In the genomic region with DNA sequence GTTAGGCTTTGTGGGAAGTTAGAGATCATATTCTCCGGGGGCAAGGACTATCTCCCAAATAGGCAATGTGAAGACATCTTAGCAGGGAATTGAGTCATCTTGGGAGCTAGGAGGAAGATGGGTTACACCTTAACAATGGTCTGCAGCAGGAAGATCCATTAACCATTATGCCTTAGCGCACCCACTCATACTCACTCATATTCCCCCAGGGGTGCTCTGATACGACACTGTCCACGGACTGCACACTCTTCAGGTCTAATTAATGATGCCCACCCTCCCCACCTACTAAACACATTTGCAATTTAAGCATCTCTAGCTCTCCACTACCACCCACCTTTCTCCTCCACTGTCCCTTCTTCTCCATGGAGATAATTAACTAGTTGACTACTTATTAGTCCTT, we compare ENCODE assay signal across 13 cellular contexts. TPM values are rescaled to one million over a fixed set of nuclear protein-coding genes. Genes with fewer than 3 reads are reported as not detected.
DNase-seq lines count a peak whose midpoint lies in the region; ATAC-seq and TF ChIP-seq lines count a peak whose summit lies in the region.
"Had no signal": no experiment of that assay in that cellular context is flagged by ENCODE, and none has a peak within 500 bp of the region (broad histone marks: within the 10 kb centered on the region; RNA-seq: fewer than 3 reads in every experiment).

No MANE protein-coding gene starts in this region.

- WGBS in SK-N-SH (ENCODE audit: low lambda C conversion rate): 98% methylated on average over 3 of the region's 4 CpGs

- TF ChIP-seq CTCF in SK-N-SH (IDR thresholded peaks at IDR 0.05) (no peak), chondrocyte (IDR thresholded peaks at IDR 0.05) (no peak), neural crest cell (conservative IDR thresholded peaks at IDR 0.05) (no peak)

- intact Hi-C loops in left cardiac atrium (cut with DNase I): no loop called here

- H3K9me3 ChIP-seq in SK-N-SH: no peaks in the 10 kb centered on the region
- H3K9me3 ChIP-seq: tibial artery had no signal

- peak overlapping the region; percentile 94 for H3K4me2 ChIP-seq in SK-N-SH

- H3K9ac ChIP-seq in SK-N-SH: no peak overlapping the region

- no peaks in the 10 kb centered on the region for H3K27me3 Mint-ChIP-seq in chondrocyte (ENCODE audit: low read depth)
- peaks cover 65% of the 10 kb centered on the region for H3K27me3 Mint-ChIP-seq in neural crest cell (ENCODE audit: low read depth)

- H3K27ac ChIP-seq in SK-N-SH (ENCODE audit: low read depth in 2 of 2, low read length in 1 of 2): no peak overlapping the region
- H3K27ac ChIP-seq: coronary artery had no signal

- H3K9me3 Mint-ChIP-seq in chondrocyte (ENCODE audit: low read depth) (no peaks in the 10 kb centered on the region), neural crest cell (no peaks in the 10 kb centered on the region)

- peak overlapping the region; percentile 72 for H3K4me3 Mint-ChIP-seq in chondrocyte (ENCODE audit: unreplicated experiment)
- peak overlapping the region; percentile 74 for H3K4me3 Mint-ChIP-seq in neural crest cell

- H3K4me1 Mint-ChIP-seq in chondrocyte (ENCODE audit: low read depth) (peaks cover 10% of the 10 kb centered on the region), neural crest cell (peaks cover 9% of the 10 kb centered on the region)

- ATAC-seq in SK-N-SH treated with all-trans-retinoic acid at 6 μM for 48 hours (no peak), left cardiac atrium (no peak), GM18519 (IDR thresholded peaks at IDR 0.05; ENCODE audit: low FRiP score, unreplicated experiment) (no peak)

- H3K4me3 ChIP-seq in SK-N-SH (ENCODE audit: low read depth in 2 of 2, low read length in 1 of 2): no peak overlapping the region; a peak in 1 of 4 replicates
- H3K4me3 ChIP-seq: GM12878 had no signal

- TF ChIP-seq RAD21 in SK-N-SH (IDR thresholded peaks at IDR 0.05; ENCODE audit: low read length): no peak

- no peak overlapping the region; the same call in 1 of the 2 replicates for H2AFZ ChIP-seq in SK-N-SH (ENCODE audit: low read depth)

- no peaks in the 10 kb centered on the region for H3F3A ChIP-seq in SK-N-SH (replicated peaks; ENCODE audit: insufficient read depth)

- no peak for TF ChIP-seq EP300 in SK-N-SH (IDR thresholded peaks at IDR 0.05; ENCODE audit: borderline replicate concordance in 1 of 2, low read depth in 1 of 2, low read length in 1 of 2)

- CTCF ChIA-PET in SK-N-SH (lab: Yijun Ruan, JAX): interaction anchor here (0.5 to 2.5 kb wide), 5 partner anchors 8 to 252 kb away, joined by 3 to 11 read pairs (median 4); no protein-coding TSS in a partner anchor

- peaks cover 0 to 13% of the 10 kb centered on the region in 2 experiments; a peak in 2 of 4 replicates for H3K4me1 ChIP-seq in SK-N-SH (ENCODE audit: control insufficient read depth in 1 of 2, insufficient read depth in 2 of 2, low read depth in 1 of 2, low read length in 1 of 2)

- H3K9me2 ChIP-seq in SK-N-SH: no peaks in the 10 kb centered on the region

- H4K20me1 ChIP-seq in SK-N-SH (ENCODE audit: insufficient read depth): no peaks in the 10 kb centered on the region

- no peak overlapping the region for H3K27ac Mint-ChIP-seq in chondrocyte (ENCODE audit: unreplicated experiment)
- no peak overlapping the region for H3K27ac Mint-ChIP-seq in neural crest cell (ENCODE audit: unreplicated experiment)

- no peaks in the 10 kb centered on the region for H3K36me3 ChIP-seq in SK-N-SH (replicated peaks in 1 of 2; ENCODE audit: control insufficient read depth in 1 of 2, insufficient read depth in 2 of 2, low read length in 1 of 2)
- H3K36me3 ChIP-seq: tibial artery had no signal

- peaks cover 19% of the 10 kb centered on the region; the same call in 1 of the 2 replicates for H3K79me2 ChIP-seq in SK-N-SH (ENCODE audit: insufficient read depth)

- POLR2A ChIA-PET in SK-N-SH (lab: Yijun Ruan, JAX): no interaction called here

- peak; percentile 9 for DNase-seq in SK-N-SH
- peak; percentile 43 for DNase-seq in NCI-H69 (lab: John Stamatoyannopoulos, UW)
- DNase-seq in chondrocyte (ENCODE audit: low spot score): no peak
- no peak for DNase-seq in neural crest cell (ENCODE audit: low read depth, low spot score)
- DNase-seq in GM19240 (ENCODE audit: insufficient read length, low spot score): no peak
- DNase-seq in left cardiac atrium: no peak
- DNase-seq: 8988T, foreskin melanocyte, tibial artery had no signal

- no peaks in the 10 kb centered on the region for H3K36me3 Mint-ChIP-seq in chondrocyte (ENCODE audit: low read depth)
- H3K36me3 Mint-ChIP-seq in neural crest cell (ENCODE audit: low read depth): no peaks in the 10 kb centered on the region

- no peaks in the 10 kb centered on the region for H3K27me3 ChIP-seq in SK-N-SH (ENCODE audit: insufficient read depth)
- H3K27me3 ChIP-seq: tibial artery had no signal

TF ChIP-seq in SK-N-SH, 30 proteins besides CTCF, POLR2A, EP300 and RAD21 (continues in another document):
- TF ChIP-seq PBX3 (IDR thresholded peaks at IDR 0.05) (no peak), TEAD4 (IDR thresholded peaks at IDR 0.05; ENCODE audit: borderline replicate concordance, insufficient read depth) (no peak), RXRA (IDR thresholded peaks at IDR 0.05; ENCODE audit: borderline replicate concordance, low read depth) (no peak), FOXM1 (IDR thresholded peaks at IDR 0.05; ENCODE audit: low read depth) (no peak), JUND (IDR thresholded peaks at IDR 0.05) (no peak), SIN3A (IDR thresholded peaks at IDR 0.05; ENCODE audit: borderline replicate concordance, low read depth, low read length) (no peak), TCF12 (IDR thresholded peaks at IDR 0.05) (no peak), GABPA (IDR thresholded peaks at IDR 0.05; ENCODE audit: low read depth) (no peak), SMC3 (IDR thresholded peaks at IDR 0.05; ENCODE audit: low read depth, low read length) (no peak), MEF2A (IDR thresholded peaks at IDR 0.05; ENCODE audit: borderline replicate concordance, low read depth) (no peak)
- TF ChIP-seq, protein P1, sequence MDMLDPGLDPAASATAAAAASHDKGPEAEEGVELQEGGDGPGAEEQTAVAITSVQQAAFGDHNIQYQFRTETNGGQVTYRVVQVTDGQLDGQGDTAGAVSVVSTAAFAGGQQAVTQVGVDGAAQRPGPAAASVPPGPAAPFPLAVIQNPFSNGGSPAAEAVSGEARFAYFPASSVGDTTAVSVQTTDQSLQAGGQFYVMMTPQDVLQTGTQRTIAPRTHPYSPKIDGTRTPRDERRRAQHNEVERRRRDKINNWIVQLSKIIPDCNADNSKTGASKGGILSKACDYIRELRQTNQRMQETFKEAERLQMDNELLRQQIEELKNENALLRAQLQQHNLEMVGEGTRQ (IDR thresholded peaks at IDR 0.05; ENCODE audit: borderline replicate concordance, low read depth, low read length): no peak

TF ChIP-seq in SK-N-SH treated with all-trans-retinoic acid at 6 μM for 48 hours, 23 proteins besides CTCF, POLR2A, EP300 and RAD21 (continues in another document):
- no peak for TF ChIP-seq ZFP30 (CRISPR knock-in tag; IDR thresholded peaks at IDR 0.05)
- TF ChIP-seq ZNF565 (CRISPR knock-in tag; conservative IDR thresholded peaks at IDR 0.05; ENCODE audit: low read depth): no peak
- no peak for TF ChIP-seq GLIS3 (CRISPR knock-in tag; IDR thresholded peaks at IDR 0.05)
- TF ChIP-seq TOX (CRISPR knock-in tag; IDR thresholded peaks at IDR 0.05; ENCODE audit: borderline replicate concordance): no peak
- TF ChIP-seq, protein P2, sequence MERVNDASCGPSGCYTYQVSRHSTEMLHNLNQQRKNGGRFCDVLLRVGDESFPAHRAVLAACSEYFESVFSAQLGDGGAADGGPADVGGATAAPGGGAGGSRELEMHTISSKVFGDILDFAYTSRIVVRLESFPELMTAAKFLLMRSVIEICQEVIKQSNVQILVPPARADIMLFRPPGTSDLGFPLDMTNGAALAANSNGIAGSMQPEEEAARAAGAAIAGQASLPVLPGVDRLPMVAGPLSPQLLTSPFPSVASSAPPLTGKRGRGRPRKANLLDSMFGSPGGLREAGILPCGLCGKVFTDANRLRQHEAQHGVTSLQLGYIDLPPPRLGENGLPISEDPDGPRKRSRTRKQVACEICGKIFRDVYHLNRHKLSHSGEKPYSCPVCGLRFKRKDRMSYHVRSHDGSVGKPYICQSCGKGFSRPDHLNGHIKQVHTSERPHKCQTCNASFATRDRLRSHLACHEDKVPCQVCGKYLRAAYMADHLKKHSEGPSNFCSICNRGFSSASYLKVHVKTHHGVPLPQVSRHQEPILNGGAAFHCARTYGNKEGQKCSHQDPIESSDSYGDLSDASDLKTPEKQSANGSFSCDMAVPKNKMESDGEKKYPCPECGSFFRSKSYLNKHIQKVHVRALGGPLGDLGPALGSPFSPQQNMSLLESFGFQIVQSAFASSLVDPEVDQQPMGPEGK (CRISPR knock-in tag; IDR thresholded peaks at IDR 0.05; ENCODE audit: borderline replicate concordance): no peak
- no peak for TF ChIP-seq TCF4 (CRISPR knock-in tag; IDR thresholded peaks at IDR 0.05; ENCODE audit: borderline replicate concordance)
- TF ChIP-seq CSRNP3 (CRISPR knock-in tag; IDR thresholded peaks at IDR 0.05): no peak
- no peak for TF ChIP-seq ZNF8 (CRISPR knock-in tag; IDR thresholded peaks at IDR 0.05)

RNA-seq across cellular contexts. Expression of gene AK5, which starts 0.9 kb away (rescaled TPM):
- polyA plus RNA-seq in SK-N-SH (2012; rRNA removed): 22.9 TPM in 2 replicates
- 29.0 and 35.3 TPM in 2 replicates for polyA plus RNA-seq in SK-N-SH (2012; cell fraction: cytosol; rRNA removed)
- polyA plus RNA-seq in SK-N-SH (2012; cell fraction: nucleus; rRNA removed): 10.0 and 13.7 TPM in 2 replicates
- total RNA-seq in chondrocyte (6.1 to 6.9 TPM (median 6.2 TPM) in 3 replicates), neural crest cell (1.1 and 1.7 TPM in 2 replicates), left cardiac atrium (1 to 10 TPM in 1 of 2 donors, under 1 TPM in 1; 0.77 to 2.9 TPM)

Comparison
In these comparisons a context has a peak if more than half of its experiments do, and no peak if none do; other contexts are left out.
1. DNase-seq: peak in SK-N-SH (single experiment) and NCI-H69 (single experiment); none in chondrocyte (single experiment), neural crest cell (single experiment), GM19240 (single experiment) and left cardiac atrium (single experiment).